Comparison of ENCODE assay signal across 28 cellular contexts in the genomic region with DNA sequence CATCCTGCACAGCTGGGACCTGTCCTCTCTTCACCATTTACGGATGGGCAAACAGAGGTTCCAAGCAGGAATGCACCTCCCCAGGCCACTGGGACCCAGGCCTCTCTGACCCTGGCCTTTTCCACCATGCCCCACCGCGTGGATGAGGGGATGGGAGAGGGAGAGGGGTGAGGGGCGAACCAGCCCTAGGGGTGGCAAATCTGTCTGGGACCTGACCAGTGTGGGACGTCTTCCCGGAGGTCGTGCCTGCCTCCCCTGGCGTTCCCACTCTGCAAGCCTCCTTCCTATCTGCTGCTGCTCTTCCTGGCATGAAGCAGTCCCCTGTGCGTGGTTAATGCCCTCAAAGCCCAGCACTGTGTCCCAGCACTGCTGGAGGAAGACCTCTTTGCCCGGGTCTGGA. TPM values are rescaled to one million over a fixed set of nuclear protein-coding genes. Genes with fewer than 3 reads are reported as not detected.
DNase-seq lines count a peak whose midpoint lies in the region; ATAC-seq and TF ChIP-seq lines count a peak whose summit lies in the region.
"Had no signal": no experiment of that assay in that cellular context is flagged by ENCODE, and none has a peak within 500 bp of the region (broad histone marks: within the 10 kb centered on the region; RNA-seq: fewer than 3 reads in every experiment).

No MANE protein-coding gene starts in this region.

- DNase-seq in Right ventricle myocardium inferior (ENCODE audit: missing footprints) (peak; percentile 18), right atrium auricular region (ENCODE audit: low spot score) (no peak), nephron progenitor cell (no peak), gastrocnemius medialis (no peak), PC-9 (no peak), NCI-H510A (lab: John Stamatoyannopoulos, UW) (no peak)
- DNase-seq: 8988T; ACHN; CD4-positive, CD25-positive, alpha-beta regulatory T cell; HCEC 1CT; Kasumi-1; MV-4-11; NCI-H1105 treated with DMSO at 0.1 percent for 48 hours; NCI-H146; NCI-H1930; NCI-H2107; NCI-H446; NCI-H526; NCI-H82; NK-92 treated with Interleukin-12 subunit alpha and Interleukin-12 subunit beta, amount 100 ng/mL, for 24 hours; PC-3; SHP77 treated with DMSO at 0.1 percent for 48 hours had no signal

- peaks cover 9% of the 10 kb centered on the region for H3K36me3 Mint-ChIP-seq in brain
- H3K36me3 Mint-ChIP-seq in nephron progenitor cell (ENCODE audit: low read depth) = no peaks in the 10 kb centered on the region
- H3K36me3 Mint-ChIP-seq: CD4-positive, CD25-positive, alpha-beta regulatory T cell had no signal

- no peaks in the 10 kb centered on the region for H3F3A ChIP-seq in PC-9 (ENCODE audit: insufficient read depth, low read depth)

- H3K9me3 Mint-ChIP-seq in brain = peaks cover 0 to 10% (median 0%) of the 10 kb centered on the region in 5 experiments
- no peaks in the 10 kb centered on the region for H3K9me3 Mint-ChIP-seq in nephron progenitor cell
- H3K9me3 Mint-ChIP-seq: CD4-positive, CD25-positive, alpha-beta regulatory T cell had no signal

- H3K9me3 ChIP-seq in right atrium auricular region = no peaks in the 10 kb centered on the region
- no peaks in the 10 kb centered on the region for H3K9me3 ChIP-seq in gastrocnemius medialis
- H3K9me3 ChIP-seq in PC-9 (ENCODE audit: insufficient read depth, low read depth) = no peaks in the 10 kb centered on the region
- H3K9me3 ChIP-seq: BE2C had no signal

- H3K27me3 Mint-ChIP-seq in brain (no peaks in the 10 kb centered on the region), nephron progenitor cell (ENCODE audit: low read depth, poor library complexity) (peaks cover 15% of the 10 kb centered on the region)

- H3K79me2 ChIP-seq in PC-9 (ENCODE audit: low read depth) = no peaks in the 10 kb centered on the region

- no peaks in the 10 kb centered on the region for H4K20me1 ChIP-seq in PC-9 (ENCODE audit: insufficient read depth)

- no peak overlapping the region for H3K4me2 ChIP-seq in PC-9

- H3K27me3 ChIP-seq in right atrium auricular region (no peaks in the 10 kb centered on the region), gastrocnemius medialis (no peaks in the 10 kb centered on the region), PC-9 (ENCODE audit: insufficient read depth, low read depth) (no peaks in the 10 kb centered on the region)
- H3K27me3 ChIP-seq: BE2C had no signal

- POLR2A ChIA-PET in PC-9 (lab: Charles Lee; ENCODE audit: unreplicated experiment) = no interaction called here

- no peak for TF ChIP-seq CTCF in right atrium auricular region (IDR thresholded peaks at IDR 0.05)
- no peak for TF ChIP-seq CTCF in brain (conservative IDR thresholded peaks at IDR 0.05)
- no peak for TF ChIP-seq CTCF in nephron progenitor cell (IDR thresholded peaks at IDR 0.05)
- no peak for TF ChIP-seq CTCF in gastrocnemius medialis (IDR thresholded peaks at IDR 0.05 in 4 of 5, conservative IDR thresholded peaks at IDR 0.05 in 1 of 5)
- TF ChIP-seq CTCF in PC-9 (conservative IDR thresholded peaks at IDR 0.05) = no peak

- ATAC-seq in Right ventricle myocardium inferior (no peak), gastrocnemius medialis (no peak), HG03159 (IDR thresholded peaks at IDR 0.05; ENCODE audit: unreplicated experiment) (no peak)
- ATAC-seq: PC-3 had no signal

- CTCF ChIA-PET in PC-9 (lab: Charles Lee) = no interaction called here

- H3K4me3 ChIP-seq in right atrium auricular region = no peak overlapping the region
- H3K4me3 ChIP-seq in gastrocnemius medialis = peak overlapping the region; percentile 44 to 78 (median 56)
- H3K4me3 ChIP-seq in PC-9 = no peak overlapping the region
- H3K4me3 ChIP-seq: SK-N-MC had no signal

- intact Hi-C loops in Right ventricle myocardium inferior (cut with DNase I) = no loop called here
- intact Hi-C loops in gastrocnemius medialis (cut with DNase I; ENCODE audit: low total_unique reads) = no loop called here
- intact Hi-C loops in PC-9 (cut with micrococcal nuclease; ENCODE audit: unreplicated experiment) = no loop called here

- no TSS peak for BruUV-seq in PC-9 (replicated peaks; lab: Mats Ljungman, UMichigan)

- in situ Hi-C loops in gastrocnemius medialis (cut with MboI; ENCODE audit: low sequenced_read_pairs in 4 of 4) = no loop called here

- no peaks in the 10 kb centered on the region for H3K36me3 ChIP-seq in right atrium auricular region
- H3K36me3 ChIP-seq in gastrocnemius medialis = peaks cover 0 to 14% of the 10 kb centered on the region in 2 donors
- H3K36me3 ChIP-seq in PC-9 (ENCODE audit: low read depth) = no peaks in the 10 kb centered on the region
- H3K36me3 ChIP-seq: BE2C had no signal

- no peaks in the 10 kb centered on the region for H3K9me2 ChIP-seq in PC-9 (ENCODE audit: insufficient read depth)

- H3K27ac Mint-ChIP-seq in brain (peak overlapping the region in 3 of 5 experiments; percentile 28 to 88 (median 60)), nephron progenitor cell (peak overlapping the region; percentile 97)
- H3K27ac Mint-ChIP-seq: CD4-positive, CD25-positive, alpha-beta regulatory T cell had no signal

- H3K27ac ChIP-seq in right atrium auricular region (peak overlapping the region in 1 of 2 donors; percentile 40), gastrocnemius medialis (peak overlapping the region; percentile 93 to 100 (median 98)), PC-9 (no peak overlapping the region)
- H3K27ac ChIP-seq: HL-60, SK-N-MC had no signal

- no peak overlapping the region for H2AFZ ChIP-seq in PC-9

- H3K4me3 Mint-ChIP-seq in brain = no peak overlapping the region
- H3K4me3 Mint-ChIP-seq in nephron progenitor cell = peak overlapping the region; percentile 11
- H3K4me3 Mint-ChIP-seq: CD4-positive, CD25-positive, alpha-beta regulatory T cell had no signal

- H3K4me1 Mint-ChIP-seq in brain (peaks cover 25% of the 10 kb centered on the region), nephron progenitor cell (peaks cover 60% of the 10 kb centered on the region)

- H3K4me1 ChIP-seq in right atrium auricular region = peaks cover 0 to 22% of the 10 kb centered on the region in 2 donors
- peaks cover 74 to 76% of the 10 kb centered on the region in 2 donors for H3K4me1 ChIP-seq in gastrocnemius medialis
- H3K4me1 ChIP-seq in PC-9 (replicated peaks; ENCODE audit: insufficient read depth) = no peaks in the 10 kb centered on the region

- TF ChIP-seq POLR2A in gastrocnemius medialis (IDR thresholded peaks at IDR 0.05) = no peak

RNA-seq across cellular contexts. Expression of gene ABLIM2, which starts 35.9 kb away (rescaled TPM):
- total RNA-seq in Right ventricle myocardium inferior (24.9 TPM), right atrium auricular region (10 to 100 TPM in 1 of 2 donors, 1 to 10 TPM in 1; 5.7 to 11.2 TPM), gastrocnemius medialis (100 to 1,000 TPM; 177 to 281 (median 244) TPM), PC-9 (2021) (1.6 and 6.2 TPM in 2 replicates)
- 33.5 TPM for polyA plus RNA-seq in brain (ENCODE audit: insufficient read depth, low read depth, low replicate concordance)
- total RNA-seq: M059J had no signal

Comparison
In these comparisons a context has a peak if more than half of its experiments do, and no peak if none do; other contexts are left out.
1. H3K4me3 ChIP-seq: peak in gastrocnemius medialis (4 of 4); none in right atrium auricular region (0 of 2) and PC-9 (single experiment).